10 cellular contexts compared by ENCODE assay signal in the genomic region with DNA sequence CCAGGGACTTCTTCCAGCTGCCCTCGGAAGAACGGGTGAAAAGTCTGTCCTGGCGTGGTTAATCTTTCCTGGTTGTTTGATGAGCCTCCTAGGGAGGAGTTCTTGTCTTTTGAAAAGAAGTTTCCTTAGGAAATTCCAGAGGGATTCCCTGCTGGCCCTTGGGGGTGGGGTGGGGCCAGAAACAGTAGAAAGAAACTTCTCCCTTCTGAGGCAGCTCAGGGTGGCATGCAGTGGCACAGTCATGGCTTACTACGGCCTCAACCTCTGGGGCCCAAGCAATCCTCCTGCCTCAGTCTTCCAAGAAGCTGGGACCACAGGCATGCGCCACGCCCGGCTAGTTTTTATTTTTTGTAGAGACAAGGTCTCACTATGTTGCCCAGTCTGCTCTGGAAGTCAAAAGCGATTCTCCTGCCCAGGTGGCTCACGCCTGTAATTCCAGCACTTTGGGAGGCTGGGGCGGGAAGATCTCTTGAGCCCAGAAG. TPM values are rescaled to one million over a fixed set of nuclear protein-coding genes. Genes with fewer than 3 reads are reported as not detected.
DNase-seq lines count a peak whose midpoint lies in the region; ATAC-seq and TF ChIP-seq lines count a peak whose summit lies in the region.
"Had no signal": no experiment of that assay in that cellular context is flagged by ENCODE, and none has a peak within 500 bp of the region (broad histone marks: within the 10 kb centered on the region; RNA-seq: fewer than 3 reads in every experiment).

No MANE protein-coding gene starts in this region.

- H3K9me3 Mint-ChIP-seq in GM23338 = no peaks in the 10 kb centered on the region
- H3K9me3 Mint-ChIP-seq in T-cell = peaks cover 0 to 3% (median 3%) of the 10 kb centered on the region in 3 donors
- H3K9me3 Mint-ChIP-seq in progenitor cell of endocrine pancreas (ENCODE audit: low read depth) = no peaks in the 10 kb centered on the region

- H3K27ac Mint-ChIP-seq in GM23338 = peak overlapping the region; percentile 91
- peak overlapping the region; percentile 91 to 98 for H3K27ac Mint-ChIP-seq in T-cell
- H3K27ac Mint-ChIP-seq in progenitor cell of endocrine pancreas = peak overlapping the region; percentile 49

- H3K27me3 ChIP-seq in GM23338 (ENCODE audit: insufficient read depth) = no peaks in the 10 kb centered on the region

- peak overlapping the region; percentile 92 for H3K4me3 Mint-ChIP-seq in GM23338
- peak overlapping the region; percentile 77 to 89 (median 83) for H3K4me3 Mint-ChIP-seq in T-cell
- H3K4me3 Mint-ChIP-seq in progenitor cell of endocrine pancreas (ENCODE audit: low read depth) = peak overlapping the region; percentile 88

- peaks cover 26% of the 10 kb centered on the region for H3F3A ChIP-seq in GM23338 (replicated peaks; ENCODE audit: low read depth)

- H3K4me3 ChIP-seq in GM23338 (peak overlapping the region; percentile 92), fibroblast of mammary gland (ENCODE audit: control insufficient read depth, low read depth, low read length) (peak overlapping the region; percentile 82)

- H3K27me3 Mint-ChIP-seq in GM23338 (ENCODE audit: insufficient read depth, low read depth, poor library complexity) = peaks cover 16% of the 10 kb centered on the region
- no peaks in the 10 kb centered on the region for H3K27me3 Mint-ChIP-seq in T-cell
- no peaks in the 10 kb centered on the region for H3K27me3 Mint-ChIP-seq in progenitor cell of endocrine pancreas

- H3K4me2 ChIP-seq in GM23338 = peak overlapping the region; percentile 81

- ATAC-seq in GM23338 (peak; percentile 39), T-cell (replicated peaks in 1 of 4) (no peak), GM21423 (IDR thresholded peaks at IDR 0.05; ENCODE audit: unreplicated experiment) (no peak)

- H3K4me1 Mint-ChIP-seq in GM23338 (peaks cover 16% of the 10 kb centered on the region; the same call in 2 of the 3 replicates), T-cell (peaks cover 39 to 53% (median 53%) of the 10 kb centered on the region in 3 donors), progenitor cell of endocrine pancreas (ENCODE audit: low read depth) (peaks cover 8% of the 10 kb centered on the region)

- CTCF ChIA-PET in T-cell (lab: Charles Lee) = no interaction called here

- peak; percentile 88 for DNase-seq in GM23338 (ENCODE audit: low spot score)
- DNase-seq in T-cell = no peak
- DNase-seq in fibroblast of mammary gland (ENCODE audit: low read depth) = no peak
- no peak for DNase-seq in progenitor cell of endocrine pancreas (ENCODE audit: low spot score, unreplicated experiment)
- no peak for DNase-seq in middle frontal gyrus (ENCODE audit: extremely low spot score, low spot score)
- no peak for DNase-seq in NAMALWA (ENCODE audit: low spot score)
- DNase-seq in GF-D8 (lab: John Stamatoyannopoulos, UW) = no peak
- DNase-seq: cerebellar nuclear complex, SHP77 treated with DMSO at 0.1 percent for 48 hours had no signal

- H3K79me2 ChIP-seq in GM23338 (replicated peaks; ENCODE audit: insufficient read depth) = peaks cover 60% of the 10 kb centered on the region

- H3K27ac ChIP-seq in GM23338 (ENCODE audit: low read depth) = peak overlapping the region; percentile 89

- H3K4me1 ChIP-seq in GM23338 (ENCODE audit: insufficient read depth) = peaks cover 19% of the 10 kb centered on the region

- 0 out of 2 replicates have a peak, but pooled peaks cover 2% of the 10 kb centered on the region for H3K9me2 ChIP-seq in GM23338 (ENCODE audit: insufficient read depth)

- H3K36me3 Mint-ChIP-seq in GM23338 (ENCODE audit: low read depth) (peaks cover 42% of the 10 kb centered on the region), T-cell (peaks cover 40% of the 10 kb centered on the region), progenitor cell of endocrine pancreas (ENCODE audit: insufficient read depth) (peaks cover 16% of the 10 kb centered on the region)

- H2AFZ ChIP-seq in GM23338 = no peak overlapping the region

- H4K20me1 ChIP-seq in GM23338 (replicated peaks; ENCODE audit: insufficient read depth) = peaks cover 43% of the 10 kb centered on the region

- H3K36me3 ChIP-seq in GM23338 (ENCODE audit: insufficient read depth) = peaks cover 9% of the 10 kb centered on the region

- POLR2A ChIA-PET in T-cell (lab: Charles Lee) = no interaction called here

- no peak for TF ChIP-seq CTCF in GM23338 (conservative IDR thresholded peaks at IDR 0.05; ENCODE audit: low read depth in 2 of 2)
- no peak for TF ChIP-seq CTCF in fibroblast of mammary gland (conservative IDR thresholded peaks at IDR 0.05; ENCODE audit: control insufficient read depth, insufficient read depth, low read depth, low read length)
- no peak for TF ChIP-seq CTCF in progenitor cell of endocrine pancreas (IDR thresholded peaks at IDR 0.05; ENCODE audit: unreplicated experiment)

TF ChIP-seq in GM23338, 12 proteins besides CTCF, POLR2A, EP300 and RAD21:
- TF ChIP-seq STAT1 (IDR thresholded peaks at IDR 0.05; ENCODE audit: unreplicated experiment) (no peak), EZH2 (IDR thresholded peaks at IDR 0.05; ENCODE audit: low read depth, unreplicated experiment) (no peak), CREB1 (CRISPR knock-in tag; IDR thresholded peaks at IDR 0.05; ENCODE audit: low read depth) (no peak), NANOG (IDR thresholded peaks at IDR 0.05; ENCODE audit: borderline replicate concordance) (no peak)
- TF ChIP-seq, protein P1, sequence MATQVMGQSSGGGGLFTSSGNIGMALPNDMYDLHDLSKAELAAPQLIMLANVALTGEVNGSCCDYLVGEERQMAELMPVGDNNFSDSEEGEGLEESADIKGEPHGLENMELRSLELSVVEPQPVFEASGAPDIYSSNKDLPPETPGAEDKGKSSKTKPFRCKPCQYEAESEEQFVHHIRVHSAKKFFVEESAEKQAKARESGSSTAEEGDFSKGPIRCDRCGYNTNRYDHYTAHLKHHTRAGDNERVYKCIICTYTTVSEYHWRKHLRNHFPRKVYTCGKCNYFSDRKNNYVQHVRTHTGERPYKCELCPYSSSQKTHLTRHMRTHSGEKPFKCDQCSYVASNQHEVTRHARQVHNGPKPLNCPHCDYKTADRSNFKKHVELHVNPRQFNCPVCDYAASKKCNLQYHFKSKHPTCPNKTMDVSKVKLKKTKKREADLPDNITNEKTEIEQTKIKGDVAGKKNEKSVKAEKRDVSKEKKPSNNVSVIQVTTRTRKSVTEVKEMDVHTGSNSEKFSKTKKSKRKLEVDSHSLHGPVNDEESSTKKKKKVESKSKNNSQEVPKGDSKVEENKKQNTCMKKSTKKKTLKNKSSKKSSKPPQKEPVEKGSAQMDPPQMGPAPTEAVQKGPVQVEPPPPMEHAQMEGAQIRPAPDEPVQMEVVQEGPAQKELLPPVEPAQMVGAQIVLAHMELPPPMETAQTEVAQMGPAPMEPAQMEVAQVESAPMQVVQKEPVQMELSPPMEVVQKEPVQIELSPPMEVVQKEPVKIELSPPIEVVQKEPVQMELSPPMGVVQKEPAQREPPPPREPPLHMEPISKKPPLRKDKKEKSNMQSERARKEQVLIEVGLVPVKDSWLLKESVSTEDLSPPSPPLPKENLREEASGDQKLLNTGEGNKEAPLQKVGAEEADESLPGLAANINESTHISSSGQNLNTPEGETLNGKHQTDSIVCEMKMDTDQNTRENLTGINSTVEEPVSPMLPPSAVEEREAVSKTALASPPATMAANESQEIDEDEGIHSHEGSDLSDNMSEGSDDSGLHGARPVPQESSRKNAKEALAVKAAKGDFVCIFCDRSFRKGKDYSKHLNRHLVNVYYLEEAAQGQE (IDR thresholded peaks at IDR 0.05; ENCODE audit: unreplicated experiment) = no peak

RNA-seq across cellular contexts. Expression of a gene that starts 1.5 kb away (rescaled TPM):
- total RNA-seq in GM23338 (2014; rRNA removed; shearing (Covaris generic)) = 46.4 and 51.0 TPM in 2 replicates
- 47.9 and 52.9 TPM in 2 replicates for polyA plus RNA-seq in GM23338 (2016; fragmentation: Nextera tagmentation; extraction: Ambion mirVana)
- total RNA-seq in T-cell (100 to 1,000 TPM in 3 of 5 donors, 10 to 100 TPM in 2; 66.2 to 180 (median 164) TPM), progenitor cell of endocrine pancreas (15.3 and 15.6 TPM in 2 replicates)

RNA-seq across cellular contexts. Expression of a gene that starts 6.6 kb away (rescaled TPM):
- total RNA-seq in GM23338 (2014; rRNA removed; shearing (Covaris generic)) = 109 and 307 TPM in 2 replicates
- polyA plus RNA-seq in GM23338 (2016; fragmentation: Nextera tagmentation; extraction: Ambion mirVana) = 38.1 and 41.5 TPM in 2 replicates
- 100 to 1,000 TPM in 3 of 5 donors, 10 to 100 TPM in 2; 80.4 to 170 (median 156) TPM for total RNA-seq in T-cell
- 81.1 and 87.1 TPM in 2 replicates for total RNA-seq in progenitor cell of endocrine pancreas

RNA-seq across cellular contexts. Expression of a gene that starts 26.7 kb away (rescaled TPM):
- 19.8 and 22.1 TPM in 2 replicates for total RNA-seq in GM23338 (2014; rRNA removed; shearing (Covaris generic))
- polyA plus RNA-seq in GM23338 (2016; fragmentation: Nextera tagmentation; extraction: Ambion mirVana) = 5.1 and 6.2 TPM in 2 replicates
- total RNA-seq in T-cell (100 to 1,000 TPM in 4 of 5 donors, 10 to 100 TPM in 1; 99.5 to 148 (median 133) TPM), progenitor cell of endocrine pancreas (29.2 and 30.5 TPM in 2 replicates)

RNA-seq across cellular contexts. Expression of a gene that starts 42.1 kb away (rescaled TPM):
- 49.5 and 63.1 TPM in 2 replicates for total RNA-seq in GM23338 (2014; rRNA removed; shearing (Covaris generic))
- polyA plus RNA-seq in GM23338 (2016; fragmentation: Nextera tagmentation; extraction: Ambion mirVana) = 35.8 and 39.4 TPM in 2 replicates
- 100 to 1,000 TPM in 1 of 5 donors, 10 to 100 TPM in 4; 78.3 to 106 (median 82.4) TPM for total RNA-seq in T-cell
- total RNA-seq in progenitor cell of endocrine pancreas = 164 and 170 TPM in 2 replicates

RNA-seq across cellular contexts. Expression of a gene that starts 51.6 kb away (rescaled TPM):
- total RNA-seq in GM23338 (2014; rRNA removed; shearing (Covaris generic)) = 1.5 and 2.6 TPM in 2 replicates
- 4.1 and 5.3 TPM in 2 replicates for polyA plus RNA-seq in GM23338 (2016; fragmentation: Nextera tagmentation; extraction: Ambion mirVana)
- total RNA-seq in T-cell (10 to 100 TPM; 40.9 to 48.3 (median 42.7) TPM), progenitor cell of endocrine pancreas (5.0 and 5.2 TPM in 2 replicates)
